ENCODE assay signal across 41 cellular contexts in genomic region chr20:36135159-36135558, GRCh38. TPM values are rescaled to one million over a fixed set of nuclear protein-coding genes. Genes with fewer than 3 reads are reported as not detected.
"Had no signal": no experiment of that assay in that cellular context is flagged by ENCODE, and none has a peak within 500 bp of the region (broad histone marks: within the 10 kb centered on the region; RNA-seq: fewer than 3 reads in every experiment).

No MANE protein-coding gene starts in this region.

- H3K9me3 ChIP-seq: ascending aorta, colonic mucosa had no signal

- H3K27me3 ChIP-seq: ascending aorta, cardiac muscle cell, colonic mucosa had no signal

- H3K36me3 ChIP-seq: ascending aorta, cardiac muscle cell, colonic mucosa, WERI-Rb-1 had no signal

- H3K27me3 Mint-ChIP-seq: activated CD4-positive, alpha-beta T cell treated with anti-CD3 and anti-CD28 coated beads for 36 hours; activated CD4-positive, alpha-beta T cell treated with anti-CD3 and anti-CD28 coated beads, Interleukin-2, amount 10 ng/mL, durations not matched to agents 7 days and 5 days; central memory CD8-positive, alpha-beta T cell had no signal

- H3K4me1 ChIP-seq: ascending aorta, colonic mucosa had no signal

- H3K27ac ChIP-seq: ascending aorta, cardiac muscle cell, colonic mucosa, WERI-Rb-1 had no signal

- ATAC-seq: activated CD4-positive, alpha-beta T cell treated with anti-CD3 and anti-CD28 coated beads for 36 hours; activated CD4-positive, CD25-positive, alpha-beta regulatory T cell treated with anti-CD3 and anti-CD28 coated beads, Interleukin-2, amount 50 U/mL, for 24 hours; activated CD8-positive, alpha-beta memory T cell treated with anti-CD3 and anti-CD28 coated beads, Interleukin-2, amount 10 ng/mL, durations not matched to agents 7 days and 5 days; activated CD8-positive, alpha-beta T cell treated with anti-CD3 and anti-CD28 coated beads, Interleukin-2, amount 10 ng/mL, durations not matched to agents 7 days and 5 days; activated naive CD4-positive, alpha-beta T cell treated with anti-CD3 and anti-CD28 coated beads, Interleukin-2, amount 50 U/mL, for 72 hours; activated T-cell treated with anti-CD3 and anti-CD28 coated beads, Interleukin-2, amount 50 U/mL, for 4 hours; activated T-cell treated with anti-CD3 and anti-CD28 coated beads, Interleukin-2, amount 50 U/mL, for 72 hours; activated T-helper 17 cell treated with anti-CD3 and anti-CD28 coated beads, Interleukin-2, amount 50 U/mL, for 72 hours; WTC11 had no signal

- H3K36me3 Mint-ChIP-seq: activated CD8-positive, alpha-beta memory T cell treated with anti-CD3 and anti-CD28 coated beads, Interleukin-2, amount 10 ng/mL, durations not matched to agents 7 days and 5 days; activated naive CD4-positive, alpha-beta T cell treated with anti-CD3 and anti-CD28 coated beads, Interleukin-2, amount 50 U/mL, for 72 hours; activated naive CD8-positive, alpha-beta T cell treated with anti-CD3 and anti-CD28 coated beads for 36 hours; brain; WTC11 had no signal

- DNase-seq: activated CD4-positive, alpha-beta memory T cell treated with anti-CD3 and anti-CD28 coated beads, Interleukin-2, amount 10 ng/mL, durations not matched to agents 7 days and 5 days; activated CD4-positive, alpha-beta T cell treated with anti-CD3 and anti-CD28 coated beads for 1 hour; activated CD4-positive, alpha-beta T cell treated with anti-CD3 and anti-CD28 coated beads for 36 hours; activated CD4-positive, alpha-beta T cell treated with anti-CD3 and anti-CD28 coated beads for 48 hours; activated CD4-positive, alpha-beta T cell treated with anti-CD3 and anti-CD28 coated beads, Interleukin-2, amount 10 ng/mL, durations not matched to agents 7 days and 5 days; activated CD4-positive, alpha-beta T cell treated with anti-CD3 and anti-CD28 coated beads, Interleukin-2, amount 50 U/mL, for 48 hours; activated CD4-positive, CD25-positive, alpha-beta regulatory T cell; activated CD8-positive, alpha-beta memory T cell treated with anti-CD3 and anti-CD28 coated beads for 24 hours; activated CD8-positive, alpha-beta memory T cell treated with anti-CD3 and anti-CD28 coated beads, Interleukin-2, amount 10 ng/mL, durations not matched to agents 7 days and 5 days; activated CD8-positive, alpha-beta memory T cell treated with anti-CD3 and anti-CD28 coated beads, Interleukin-2, amount 50 U/mL, for 48 hours; activated CD8-positive, alpha-beta T cell treated with anti-CD3 and anti-CD28 coated beads, Interleukin-2, amount 10 ng/mL, durations not matched to agents 7 days and 5 days; activated effector memory CD4-positive, alpha-beta T cell treated with anti-CD3 and anti-CD28 coated beads, Interleukin-2, amount 50 U/mL, for 16 hours; activated gamma-delta T cell treated with Interleukin-2 at 50 U/mL for 16 hours; activated naive CD4-positive, alpha-beta T cell; activated naive CD4-positive, alpha-beta T cell treated with anti-CD3 and anti-CD28 coated beads for 36 hours; activated naive CD4-positive, alpha-beta T cell treated with anti-CD3 and anti-CD28 coated beads, Interleukin-2, amount 50 U/mL, for 16 hours; activated naive CD8-positive, alpha-beta T cell treated with anti-CD3 and anti-CD28 coated beads for 36 hours; activated T-cell treated with anti-CD3 and anti-CD28 coated beads, Interleukin-2, amount 50 U/mL, for 1 hour; activated T-cell treated with anti-CD3 and anti-CD28 coated beads, Interleukin-2, amount 50 U/mL, for 4 hours; activated T-cell treated with anti-CD3 and anti-CD28 coated beads, Interleukin-2, amount 50 U/mL, for 72 hours; amygdala; anterior cingulate cortex; caudate nucleus; cerebellar nuclear complex; colonic mucosa; T-helper 2 cell; T-helper 9 cell; WERI-Rb-1 had no signal

- H3K4me3 Mint-ChIP-seq: activated CD4-positive, alpha-beta memory T cell treated with anti-CD3 and anti-CD28 coated beads, Interleukin-2, amount 10 ng/mL, durations not matched to agents 7 days and 5 days; activated CD4-positive, alpha-beta T cell treated with anti-CD3 and anti-CD28 coated beads for 36 hours; activated CD4-positive, alpha-beta T cell treated with anti-CD3 and anti-CD28 coated beads, Interleukin-2, amount 10 ng/mL, durations not matched to agents 7 days and 5 days; activated CD8-positive, alpha-beta memory T cell treated with anti-CD3 and anti-CD28 coated beads, Interleukin-2, amount 10 ng/mL, durations not matched to agents 7 days and 5 days; activated CD8-positive, alpha-beta T cell treated with anti-CD3 and anti-CD28 coated beads, Interleukin-2, amount 10 ng/mL, durations not matched to agents 7 days and 5 days; activated naive CD4-positive, alpha-beta T cell treated with anti-CD3 and anti-CD28 coated beads for 36 hours; activated naive CD8-positive, alpha-beta T cell treated with anti-CD3 and anti-CD28 coated beads for 36 hours; activated T-cell treated with anti-CD3 and anti-CD28 coated beads, Interleukin-2, amount 50 U/mL, for 4 hours; activated T-cell treated with anti-CD3 and anti-CD28 coated beads, Interleukin-2, amount 50 U/mL, for 72 hours; activated T-helper 1 cell treated with anti-CD3 and anti-CD28 coated beads, Interleukin-12 subunit alpha, Interleukin-12 subunit beta, Interleukin-2, Interleukin-4 antibody, amounts not matched to agents 30 ng/mL and 10 ng/mL and 1 ng/mL, durations not matched to agents 14 hours and 24 hours and 36 hours; activated T-helper 17 cell treated with anti-CD3 and anti-CD28 coated beads, Interleukin-2, amount 50 U/mL, for 72 hours; brain; central memory CD8-positive, alpha-beta T cell; T-helper 1 cell treated with Interleukin-12 subunit alpha and Interleukin-12 subunit beta and Interleukin-4 antibody, amounts not matched to agents 30 μg/mL and 1 μg/mL, for 36 hours; T-helper 2 cell treated with Interferon-gamma antibody and Interleukin-4, amounts not matched to agents 5 μg/mL and 100 μg/mL, for 36 hours; WTC11 had no signal

- H3K9me3 Mint-ChIP-seq: activated CD4-positive, alpha-beta memory T cell treated with anti-CD3 and anti-CD28 coated beads, Interleukin-2, amount 10 ng/mL, durations not matched to agents 7 days and 5 days; activated CD4-positive, alpha-beta T cell treated with anti-CD3 and anti-CD28 coated beads, Interleukin-2, amount 10 ng/mL, durations not matched to agents 7 days and 5 days; activated naive CD4-positive, alpha-beta T cell treated with anti-CD3 and anti-CD28 coated beads for 36 hours; activated naive CD4-positive, alpha-beta T cell treated with anti-CD3 and anti-CD28 coated beads, Interleukin-2, amount 50 U/mL, for 72 hours; activated naive CD8-positive, alpha-beta T cell treated with anti-CD3 and anti-CD28 coated beads for 36 hours; activated T-cell treated with anti-CD3 and anti-CD28 coated beads, Interleukin-2, amount 50 U/mL, for 4 hours; activated T-cell treated with anti-CD3 and anti-CD28 coated beads, Interleukin-2, amount 50 U/mL, for 72 hours; activated T-helper 1 cell treated with anti-CD3 and anti-CD28 coated beads, Interleukin-12 subunit alpha, Interleukin-12 subunit beta, Interleukin-2, Interleukin-4 antibody, amounts not matched to agents 30 ng/mL and 10 ng/mL and 1 ng/mL, durations not matched to agents 14 hours and 24 hours and 36 hours; activated T-helper 17 cell treated with anti-CD3 and anti-CD28 coated beads, Interleukin-2, amount 50 U/mL, for 72 hours; brain; central memory CD8-positive, alpha-beta T cell; T-helper 1 cell treated with Interleukin-12 subunit alpha and Interleukin-12 subunit beta and Interleukin-4 antibody, amounts not matched to agents 30 μg/mL and 1 μg/mL, for 36 hours; T-helper 2 cell treated with Interferon-gamma antibody and Interleukin-4, amounts not matched to agents 5 μg/mL and 100 μg/mL, for 36 hours; WTC11 had no signal

- H3K27ac Mint-ChIP-seq: activated CD4-positive, alpha-beta memory T cell treated with anti-CD3 and anti-CD28 coated beads, Interleukin-2, amount 10 ng/mL, durations not matched to agents 7 days and 5 days; activated CD4-positive, alpha-beta T cell treated with anti-CD3 and anti-CD28 coated beads for 36 hours; activated CD4-positive, alpha-beta T cell treated with anti-CD3 and anti-CD28 coated beads, Interleukin-2, amount 10 ng/mL, durations not matched to agents 7 days and 5 days; activated CD8-positive, alpha-beta memory T cell treated with anti-CD3 and anti-CD28 coated beads, Interleukin-2, amount 10 ng/mL, durations not matched to agents 7 days and 5 days; activated CD8-positive, alpha-beta T cell treated with anti-CD3 and anti-CD28 coated beads, Interleukin-2, amount 10 ng/mL, durations not matched to agents 7 days and 5 days; activated naive CD4-positive, alpha-beta T cell treated with anti-CD3 and anti-CD28 coated beads for 36 hours; activated naive CD4-positive, alpha-beta T cell treated with anti-CD3 and anti-CD28 coated beads, Interleukin-2, amount 50 U/mL, for 72 hours; activated naive CD8-positive, alpha-beta T cell treated with anti-CD3 and anti-CD28 coated beads for 36 hours; activated T-cell treated with anti-CD3 and anti-CD28 coated beads, Interleukin-2, amount 50 U/mL, for 72 hours; activated T-helper 1 cell treated with anti-CD3 and anti-CD28 coated beads, Interleukin-12 subunit alpha, Interleukin-12 subunit beta, Interleukin-2, Interleukin-4 antibody, amounts not matched to agents 30 ng/mL and 10 ng/mL and 1 ng/mL, durations not matched to agents 14 hours and 24 hours and 36 hours; activated T-helper 17 cell treated with anti-CD3 and anti-CD28 coated beads, Interleukin-2, amount 50 U/mL, for 72 hours; brain; T-helper 1 cell treated with Interleukin-12 subunit alpha and Interleukin-12 subunit beta and Interleukin-4 antibody, amounts not matched to agents 30 μg/mL and 1 μg/mL, for 36 hours; T-helper 2 cell treated with Interferon-gamma antibody and Interleukin-4, amounts not matched to agents 5 μg/mL and 100 μg/mL, for 36 hours; WTC11 had no signal

- H3K4me3 ChIP-seq: ascending aorta, cardiac muscle cell, colonic mucosa had no signal

- FAIRE-seq: bronchial epithelial cell, TTC549 had no signal

- H3K4me1 Mint-ChIP-seq: activated CD4-positive, alpha-beta memory T cell treated with anti-CD3 and anti-CD28 coated beads, Interleukin-2, amount 10 ng/mL, durations not matched to agents 7 days and 5 days; activated CD4-positive, alpha-beta T cell treated with anti-CD3 and anti-CD28 coated beads for 36 hours; activated CD4-positive, alpha-beta T cell treated with anti-CD3 and anti-CD28 coated beads, Interleukin-2, amount 10 ng/mL, durations not matched to agents 7 days and 5 days; activated CD8-positive, alpha-beta memory T cell treated with anti-CD3 and anti-CD28 coated beads, Interleukin-2, amount 10 ng/mL, durations not matched to agents 7 days and 5 days; activated T-helper 17 cell treated with anti-CD3 and anti-CD28 coated beads, Interleukin-2, amount 50 U/mL, for 72 hours; central memory CD8-positive, alpha-beta T cell had no signal

RNA-seq across cellular contexts. Expression of gene EPB41L1, which starts 19.4 kb away (rescaled TPM):
- total RNA-seq: activated CD8-positive, alpha-beta T cell treated with anti-CD3 and anti-CD28 coated beads, Interleukin-2, amount 10 ng/mL, durations not matched to agents 7 days and 5 days had no signal
